In genomic region chr17:32586666-32587065, GRCh38 we compare ENCODE assay signal across 1 cellular context.
TF ChIP-seq lines count a peak whose summit lies in the region.

No MANE protein-coding gene starts in this region.

TF ChIP-seq in SK-N-SH, 30 proteins besides CTCF, POLR2A, EP300 and RAD21:
- no peak for TF ChIP-seq TEAD4 (IDR thresholded peaks at IDR 0.05; ENCODE audit: borderline replicate concordance, insufficient read depth)
- no peak for TF ChIP-seq TAF1 (IDR thresholded peaks at IDR 0.05; ENCODE audit: borderline replicate concordance, low read depth, low read length)
- peak; percentile 84 for TF ChIP-seq TCF12 (IDR thresholded peaks at IDR 0.05)
- no peak for TF ChIP-seq SMC3 (IDR thresholded peaks at IDR 0.05; ENCODE audit: low read depth, low read length)
- no peak for TF ChIP-seq EZH2phosphoT487 (IDR thresholded peaks at IDR 0.05; ENCODE audit: borderline replicate concordance, low read depth)
- TF ChIP-seq ELF1 (IDR thresholded peaks at IDR 0.05), result no peak
- no peak for TF ChIP-seq GABPA (IDR thresholded peaks at IDR 0.05; ENCODE audit: low read depth)
- TF ChIP-seq JUND (IDR thresholded peaks at IDR 0.05), result peak; percentile 70
- TF ChIP-seq USF2 (IDR thresholded peaks at IDR 0.05; ENCODE audit: borderline replicate concordance, low read depth, low read length), result no peak
- peak; percentile 80 for TF ChIP-seq FOSL2 (IDR thresholded peaks at IDR 0.05; ENCODE audit: borderline replicate concordance, low read depth)
- TF ChIP-seq NFIC (IDR thresholded peaks at IDR 0.05; ENCODE audit: borderline replicate concordance), result peak; percentile 58
- TF ChIP-seq PBX3 (IDR thresholded peaks at IDR 0.05), result peak; percentile 31; the same call in 1 of the 2 replicates
- no peak for TF ChIP-seq SIN3A (IDR thresholded peaks at IDR 0.05; ENCODE audit: borderline replicate concordance, low read depth, low read length)
